In the genomic region with DNA sequence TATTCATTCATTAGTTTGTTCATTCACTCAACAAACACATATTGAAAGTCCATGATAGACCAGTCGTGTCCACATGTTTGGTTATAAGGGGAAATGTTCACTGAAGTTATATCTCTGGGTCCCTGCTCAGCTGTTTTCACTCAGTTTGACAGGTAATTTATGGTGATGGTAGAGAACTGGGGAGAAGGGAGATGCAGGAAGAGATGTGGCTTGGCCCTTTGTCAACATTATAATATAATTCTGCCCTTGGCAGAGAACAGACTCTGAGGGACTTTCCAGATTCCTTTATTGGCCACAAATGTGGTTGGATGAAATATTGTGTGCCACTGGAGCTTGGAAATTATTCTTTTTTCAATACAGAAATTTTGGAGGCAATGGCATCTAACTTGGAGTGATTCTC, we compare ENCODE assay signal across 20 cellular contexts. TPM values are rescaled to one million over a fixed set of nuclear protein-coding genes. Genes with fewer than 3 reads are reported as not detected.
A peak's percentile ranks its signal among the peaks of the same experiment; 100 is the strongest.
DNase-seq lines count a peak whose midpoint lies in the region; TF ChIP-seq lines count a peak whose summit lies in the region.
"Had no signal": no experiment of that assay in that cellular context is flagged by ENCODE, and none has a peak within 500 bp of the region (broad histone marks: within the 10 kb centered on the region; RNA-seq: fewer than 3 reads in every experiment).

No MANE protein-coding gene starts in this region.

- no peaks in the 10 kb centered on the region for H3K36me3 ChIP-seq in CD4-positive, alpha-beta memory T cell (ENCODE audit: insufficient read depth, low read length)
- H3K36me3 ChIP-seq in KMS-11 (ENCODE audit: insufficient read depth) (no peaks in the 10 kb centered on the region), mammary epithelial cell (ENCODE audit: insufficient read depth, low read length) (no peaks in the 10 kb centered on the region), thyroid gland (no peaks in the 10 kb centered on the region), ascending aorta (no peaks in the 10 kb centered on the region)
- H3K36me3 ChIP-seq: adrenal gland, BE2C, colonic mucosa, heart right ventricle, neutrophil, WERI-Rb-1 had no signal

- H3K27me3 Mint-ChIP-seq in CD4-positive, alpha-beta memory T cell, result no peaks in the 10 kb centered on the region
- no peaks in the 10 kb centered on the region for H3K27me3 Mint-ChIP-seq in chondrocyte (ENCODE audit: low read depth)

- BruUV-seq in mammary epithelial cell (replicated peaks; lab: Mats Ljungman, UMichigan), result no TSS peak

- dilution Hi-C loops in mammary epithelial cell (cut with HindIII; ENCODE audit: low sequenced_read_pairs), result no loop called here

- no peak overlapping the region for H3K9ac ChIP-seq in KMS-11
- H3K9ac ChIP-seq in mammary epithelial cell (ENCODE audit: insufficient read depth, low read length), result no peak overlapping the region

- peaks cover 30% of the 10 kb centered on the region for H3K4me1 ChIP-seq in CD4-positive, alpha-beta memory T cell (ENCODE audit: insufficient read depth, low read length)
- H3K4me1 ChIP-seq in KMS-11 (ENCODE audit: low read depth, poor library complexity, severe bottlenecking), result peaks cover 56% of the 10 kb centered on the region
- H3K4me1 ChIP-seq in mammary epithelial cell (ENCODE audit: insufficient read depth, low read length), result no peaks in the 10 kb centered on the region
- H3K4me1 ChIP-seq in thyroid gland, result no peaks in the 10 kb centered on the region
- H3K4me1 ChIP-seq in ascending aorta, result no peaks in the 10 kb centered on the region
- H3K4me1 ChIP-seq: adrenal gland, BE2C, colonic mucosa, heart right ventricle had no signal

- 0% methylated on average over 1 of the region's 1 CpG for WGBS in mammary epithelial cell (ENCODE audit: low coverage, missing lambda C conversion rate)
- WGBS in thyroid gland, 2 donors, result 75 to 78% methylated on average over 1 of the region's 1 CpG

- H3K4me1 Mint-ChIP-seq in CD4-positive, alpha-beta memory T cell, result peaks cover 17 to 36% (median 28%) of the 10 kb centered on the region in 4 donors
- no peaks in the 10 kb centered on the region for H3K4me1 Mint-ChIP-seq in chondrocyte (ENCODE audit: low read depth)

- H3K36me3 Mint-ChIP-seq in CD4-positive, alpha-beta memory T cell, result no peaks in the 10 kb centered on the region
- H3K36me3 Mint-ChIP-seq in chondrocyte (ENCODE audit: low read depth), result no peaks in the 10 kb centered on the region
- H3K36me3 Mint-ChIP-seq: T-cell had no signal

- no peak for DNase-seq in CD4-positive, alpha-beta memory T cell
- DNase-seq in mammary epithelial cell (peak; percentile 26), kidney tubule cell (ENCODE audit: low spot score) (peak; percentile 46), chondrocyte (ENCODE audit: low spot score) (no peak), thyroid gland (no peak), GOT3 (lab: John Stamatoyannopoulos, UW) (no peak), ascending aorta (ENCODE audit: low spot score in 2 of 2) (no peak)
- DNase-seq: activated CD8-positive, alpha-beta memory T cell treated with anti-CD3 and anti-CD28 coated beads for 24 hours; adrenal gland; BE2C; colonic mucosa; DMS153; heart right ventricle; NCI-H1436; NK-92 treated with Interleukin-12 subunit alpha and Interleukin-12 subunit beta, amount 100 ng/mL, for 24 hours; substantia nigra; T-cell; WERI-Rb-1 had no signal

- peak overlapping the region in 4 of 7 donors; percentile 1 to 47 (median 20) for H3K27ac Mint-ChIP-seq in CD4-positive, alpha-beta memory T cell
- no peak overlapping the region for H3K27ac Mint-ChIP-seq in chondrocyte (ENCODE audit: unreplicated experiment)

- in situ Hi-C loops in mammary epithelial cell (cut with MboI; ENCODE audit: low sequenced_read_pairs in 2 of 2), result no loop called here

- H3K4me3 ChIP-seq in CD4-positive, alpha-beta memory T cell (ENCODE audit: low read length in 2 of 2), result no peak overlapping the region
- H3K4me3 ChIP-seq in KMS-11 (IDR thresholded peaks at IDR 0.05; ENCODE audit: insufficient read depth, low read depth, low read length), result no peak overlapping the region
- H3K4me3 ChIP-seq in mammary epithelial cell (replicated peaks in 1 of 3; ENCODE audit: insufficient read depth in 1 of 3, low read depth in 2 of 3, low read length in 3 of 3), result no peak overlapping the region
- no peak overlapping the region for H3K4me3 ChIP-seq in thyroid gland (replicated peaks in 1 of 3)
- no peak overlapping the region for H3K4me3 ChIP-seq in ascending aorta
- H3K4me3 ChIP-seq: adrenal gland, colonic mucosa, heart right ventricle had no signal

- H3K4me3 Mint-ChIP-seq in CD4-positive, alpha-beta memory T cell, result no peak overlapping the region
- no peak overlapping the region for H3K4me3 Mint-ChIP-seq in chondrocyte (ENCODE audit: unreplicated experiment)
- H3K4me3 Mint-ChIP-seq: T-cell had no signal

- H3K9me3 ChIP-seq in CD4-positive, alpha-beta memory T cell (ENCODE audit: control insufficient read depth in 1 of 2, low read length in 2 of 2), result no peaks in the 10 kb centered on the region
- no peaks in the 10 kb centered on the region for H3K9me3 ChIP-seq in mammary epithelial cell (replicated peaks; ENCODE audit: insufficient read depth, low read length)
- H3K9me3 ChIP-seq in thyroid gland, result no peaks in the 10 kb centered on the region
- no peaks in the 10 kb centered on the region for H3K9me3 ChIP-seq in ascending aorta
- H3K9me3 ChIP-seq: adrenal gland, BE2C, colonic mucosa, heart right ventricle, neutrophil had no signal

- H2AFZ ChIP-seq in KMS-11 (ENCODE audit: low read depth), result no peak overlapping the region
- no peak overlapping the region for H2AFZ ChIP-seq in mammary epithelial cell (ENCODE audit: low read depth, low read length)

- no peak overlapping the region for H3K27ac ChIP-seq in CD4-positive, alpha-beta memory T cell (ENCODE audit: low read depth, low read length)
- H3K27ac ChIP-seq in KMS-11 (no peak overlapping the region), mammary epithelial cell (ENCODE audit: insufficient read depth, low read depth, low read length) (no peak overlapping the region), thyroid gland (no peak overlapping the region), ascending aorta (no peak overlapping the region)
- H3K27ac ChIP-seq: adrenal gland, colonic mucosa, heart right ventricle, neutrophil, WERI-Rb-1 had no signal

- no peak for TF ChIP-seq POLR2A in thyroid gland (IDR thresholded peaks at IDR 0.05)

- peak overlapping the region; percentile 27 for H3K4me2 ChIP-seq in KMS-11
- H3K4me2 ChIP-seq in mammary epithelial cell (ENCODE audit: insufficient read depth, low read depth, low read length), result no peak overlapping the region

- no peaks in the 10 kb centered on the region for H3K27me3 ChIP-seq in CD4-positive, alpha-beta memory T cell (ENCODE audit: insufficient read depth, low read length)
- H3K27me3 ChIP-seq in KMS-11 (ENCODE audit: insufficient read depth, low read depth) (no peaks in the 10 kb centered on the region), mammary epithelial cell (ENCODE audit: insufficient read depth, low read length) (no peaks in the 10 kb centered on the region), thyroid gland (no peaks in the 10 kb centered on the region), ascending aorta (no peaks in the 10 kb centered on the region)
- H3K27me3 ChIP-seq: adrenal gland, colonic mucosa had no signal

- CTCF ChIA-PET in CD4-positive, alpha-beta memory T cell (lab: Charles Lee; ENCODE audit: partially characterized antibody), result no interaction called here
- CTCF ChIA-PET in mammary epithelial cell (lab: Charles Lee; ENCODE audit: low non-redundant PET), result no interaction called here

- TF ChIP-seq CTCF in KMS-11 (conservative IDR thresholded peaks at IDR 0.05; ENCODE audit: low read depth, low read length) (no peak), mammary epithelial cell (conservative IDR thresholded peaks at IDR 0.05 in 1 of 2, IDR thresholded peaks at IDR 0.05 in 1 of 2; ENCODE audit: extremely low read depth in 1 of 2, insufficient read depth in 1 of 2, low read depth in 1 of 2, low read length in 2 of 2) (no peak), chondrocyte (IDR thresholded peaks at IDR 0.05) (no peak), thyroid gland (IDR thresholded peaks at IDR 0.05) (no peak), ascending aorta (IDR thresholded peaks at IDR 0.05) (no peak)

- intact Hi-C loops in CD4-positive, alpha-beta memory T cell (cut with micrococcal nuclease), result no loop called here
- intact Hi-C loops in mammary epithelial cell (cut with micrococcal nuclease) (no loop called here), thyroid gland (cut with DNase I) (no loop called here), ascending aorta (cut with DNase I) (no loop called here)

- POLR2A ChIA-PET in CD4-positive, alpha-beta memory T cell (lab: Charles Lee; ENCODE audit: partially characterized antibody), result interaction anchor here (0.6 kb wide), 1 partner anchor 487 kb away, joined by 3 read pairs; no protein-coding TSS in a partner anchor

- H3K79me2 ChIP-seq in KMS-11 (ENCODE audit: insufficient read depth, low read depth) (no peaks in the 10 kb centered on the region), mammary epithelial cell (ENCODE audit: insufficient read depth, low read length) (no peaks in the 10 kb centered on the region)

- H4K20me1 ChIP-seq in KMS-11 (ENCODE audit: insufficient read depth) (no peaks in the 10 kb centered on the region), mammary epithelial cell (ENCODE audit: insufficient read depth, low read length) (no peaks in the 10 kb centered on the region)

- H3K9me3 Mint-ChIP-seq in CD4-positive, alpha-beta memory T cell, result no peaks in the 10 kb centered on the region
- H3K9me3 Mint-ChIP-seq in chondrocyte (ENCODE audit: low read depth), result no peaks in the 10 kb centered on the region
- H3K9me3 Mint-ChIP-seq: T-cell had no signal

RNA-seq across cellular contexts. Expression of a gene that starts 50.0 kb away (rescaled TPM):
- 10 to 100 TPM; 67.9 to 72.1 TPM for total RNA-seq in CD4-positive, alpha-beta memory T cell
- polyA plus RNA-seq in CD4-positive, alpha-beta memory T cell, result 100 to 1,000 TPM; 153 to 213 TPM
- total RNA-seq in mammary epithelial cell (100 to 1,000 TPM in 1 of 2 donors, 10 to 100 TPM in 1; 99.8 to 139 TPM), chondrocyte (272 to 365 TPM (median 279 TPM) in 3 replicates), thyroid gland (1,000 to 10,000 TPM in 1 of 4 donors, 100 to 1,000 TPM in 1, 10 to 100 TPM in 2; 82.9 to 1,618 (median 118) TPM), ascending aorta (50.4 TPM)
- 97.1 TPM for polyA plus RNA-seq in mammary epithelial cell
- 49.6 TPM for polyA minus RNA-seq in mammary epithelial cell

Comparison
In these comparisons a context has a peak if more than half of its experiments do, and no peak if none do; other contexts are left out.
1. DNase-seq: peak in mammary epithelial cell (single experiment) and kidney tubule cell (single experiment); none in CD4-positive, alpha-beta memory T cell (0 of 5), chondrocyte (single experiment), thyroid gland (0 of 2), GOT3 (single experiment) and ascending aorta (0 of 2).